Comparison of ENCODE assay signal across 2 cellular contexts in genomic region chr16:69952116-69952515, GRCh38. TPM values are rescaled to one million over a fixed set of nuclear protein-coding genes. Genes with fewer than 3 reads are reported as not detected.
"Had no signal": no experiment of that assay in that cellular context is flagged by ENCODE, and none has a peak within 500 bp of the region (broad histone marks: within the 10 kb centered on the region; RNA-seq: fewer than 3 reads in every experiment).

No MANE protein-coding gene starts in this region.

RNA-seq across cellular contexts. Expression of gene CLEC18A, which starts 1.0 kb away (rescaled TPM):
- total RNA-seq: lung microvascular endothelial cell had no signal
- polyA plus RNA-seq: immature natural killer cell had no signal
